Comparison of ENCODE assay signal across 8 cellular contexts in the genomic region with DNA sequence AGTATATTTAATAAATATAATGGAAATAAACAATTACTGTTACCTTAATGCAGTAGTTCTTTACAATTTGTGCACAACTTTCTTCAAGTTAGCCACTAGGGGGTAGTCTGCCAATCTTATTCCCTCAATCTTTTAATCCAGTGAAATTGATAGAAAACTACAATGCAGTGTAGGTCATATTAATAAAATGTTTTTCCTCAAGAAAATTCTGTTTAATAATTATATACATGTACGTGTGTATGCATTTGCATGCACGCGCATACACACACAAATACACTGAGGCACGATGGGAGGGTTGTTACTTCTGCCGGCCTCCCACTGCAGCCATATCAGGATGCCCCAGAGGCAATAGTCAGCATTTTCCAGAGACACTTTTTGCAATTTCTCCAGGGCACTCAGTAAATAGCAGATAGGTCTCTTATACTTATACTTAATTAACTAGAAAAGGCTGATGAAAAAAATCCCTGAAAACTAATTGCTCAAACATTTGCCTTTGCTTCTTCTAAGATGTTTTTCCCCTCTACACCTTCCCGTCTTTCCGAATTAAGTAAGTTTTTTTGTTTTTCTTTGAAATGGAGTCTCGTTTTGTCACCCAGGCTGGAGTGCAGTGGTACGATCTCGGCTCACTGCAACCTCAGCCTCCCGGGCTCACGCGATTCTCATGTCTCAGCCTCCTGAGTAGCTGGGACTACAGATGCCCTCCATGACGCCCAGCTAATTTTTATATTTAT. TPM values are rescaled to one million over a fixed set of nuclear protein-coding genes. Genes with fewer than 3 reads are reported as not detected.
DNase-seq lines count a peak whose midpoint lies in the region; ATAC-seq and TF ChIP-seq lines count a peak whose summit lies in the region.

No MANE protein-coding gene starts in this region.

- H3K27me3 Mint-ChIP-seq in Caco-2 (ENCODE audit: insufficient read depth, unreplicated experiment) (no peaks in the 10 kb centered on the region), nephron progenitor cell (ENCODE audit: low read depth, poor library complexity) (peaks cover 14% of the 10 kb centered on the region)

- H3K27ac ChIP-seq in KMS-11 (no peak overlapping the region), brain microvascular endothelial cell (no peak overlapping the region)

- peaks cover 42% of the 10 kb centered on the region for H3K4me1 Mint-ChIP-seq in Caco-2 (ENCODE audit: low read depth, unreplicated experiment)
- H3K4me1 Mint-ChIP-seq in nephron progenitor cell: peaks cover 28% of the 10 kb centered on the region

- in situ Hi-C loops in brain microvascular endothelial cell (cut with HindIII; ENCODE audit: low pct_ligation_motif_present, low sequenced_read_pairs): no loop called here

- BruUV-seq in Caco-2 (replicated peaks; lab: Mats Ljungman, UMichigan): no TSS peak

- H3K4me1 ChIP-seq in Caco-2: peaks cover 18% of the 10 kb centered on the region
- H3K4me1 ChIP-seq in KMS-11 (ENCODE audit: low read depth, poor library complexity, severe bottlenecking): peaks cover 11% of the 10 kb centered on the region

- H3K36me3 Mint-ChIP-seq in Caco-2 (ENCODE audit: insufficient read depth, unreplicated experiment): peaks cover 21% of the 10 kb centered on the region
- peaks cover 17% of the 10 kb centered on the region for H3K36me3 Mint-ChIP-seq in nephron progenitor cell (ENCODE audit: low read depth)

- H3K27ac Mint-ChIP-seq in Caco-2 (ENCODE audit: unreplicated experiment) (no peak overlapping the region), nephron progenitor cell (no peak overlapping the region)

- TF ChIP-seq CTCF in Caco-2 (IDR thresholded peaks at IDR 0.05; ENCODE audit: insufficient read depth in 1 of 2, low read depth in 1 of 2, low read length in 1 of 2, severe bottlenecking in 1 of 2, unreplicated experiment in 1 of 2) (peak; percentile 61 to 81), KMS-11 (conservative IDR thresholded peaks at IDR 0.05; ENCODE audit: low read depth, low read length) (peak; percentile 75), brain microvascular endothelial cell (IDR thresholded peaks at IDR 0.05; ENCODE audit: low read depth, low read length, missing control alignments) (peak; percentile 51), nephron progenitor cell (IDR thresholded peaks at IDR 0.05) (peak; percentile 50)

- H3K4me3 Mint-ChIP-seq in Caco-2 (ENCODE audit: unreplicated experiment): no peak overlapping the region
- H3K4me3 Mint-ChIP-seq in nephron progenitor cell: no peak overlapping the region

- H3K27me3 ChIP-seq in Caco-2 (replicated peaks; ENCODE audit: control insufficient read depth, insufficient read depth, low read length) (no peaks in the 10 kb centered on the region), KMS-11 (ENCODE audit: insufficient read depth, low read depth) (no peaks in the 10 kb centered on the region; the same call in 1 of the 2 replicates), brain microvascular endothelial cell (replicated peaks) (no peaks in the 10 kb centered on the region)

- no peak for ATAC-seq in GM21786 (IDR thresholded peaks at IDR 0.05; ENCODE audit: unreplicated experiment)
- no peak for ATAC-seq in GM19328 (IDR thresholded peaks at IDR 0.05; ENCODE audit: unreplicated experiment)

- H3K4me2 ChIP-seq in KMS-11: no peak overlapping the region

- no peak overlapping the region for H2AFZ ChIP-seq in KMS-11 (ENCODE audit: low read depth)

- POLR2A ChIA-PET in Caco-2 (lab: Charles Lee): no interaction called here

- peaks cover 11% of the 10 kb centered on the region for H3K9me3 ChIP-seq in Caco-2

- H3K9ac ChIP-seq in KMS-11: no peak overlapping the region

- H3K36me3 ChIP-seq in Caco-2 (ENCODE audit: control insufficient read depth, insufficient read depth, low read length) (no peaks in the 10 kb centered on the region), KMS-11 (ENCODE audit: insufficient read depth) (no peaks in the 10 kb centered on the region), brain microvascular endothelial cell (replicated peaks) (no peaks in the 10 kb centered on the region)

- no peaks in the 10 kb centered on the region for H4K20me1 ChIP-seq in KMS-11 (ENCODE audit: insufficient read depth)

- DNase-seq in Caco-2: no peak
- no peak for DNase-seq in brain microvascular endothelial cell
- DNase-seq in nephron progenitor cell: no peak
- no peak for DNase-seq in ecto neural progenitor cell (ENCODE audit: low spot score)
- DNase-seq in activated CD4-positive, alpha-beta T cell treated with anti-CD3 and anti-CD28 coated beads, Interleukin-2, amount 50 U/mL, for 1 hour: no peak

- intact Hi-C loops in Caco-2 (cut with micrococcal nuclease; ENCODE audit: unreplicated experiment): no loop called here

- no peaks in the 10 kb centered on the region for H3K9me3 Mint-ChIP-seq in Caco-2 (ENCODE audit: unreplicated experiment)
- peaks cover 16% of the 10 kb centered on the region for H3K9me3 Mint-ChIP-seq in nephron progenitor cell

- H3K79me2 ChIP-seq in KMS-11 (ENCODE audit: insufficient read depth, low read depth): no peaks in the 10 kb centered on the region

- CTCF ChIA-PET in Caco-2 (lab: Charles Lee): interaction anchor here (0.9 to 1.3 kb wide), 2 partner anchors 160 to 186 kb away, joined by 4 to 6 read pairs; partner anchors contain the start of gene NARS2

- no peak overlapping the region for H3K4me3 ChIP-seq in Caco-2 (ENCODE audit: low read depth, low read length)
- H3K4me3 ChIP-seq in KMS-11 (IDR thresholded peaks at IDR 0.05; ENCODE audit: insufficient read depth, low read depth, low read length): no peak overlapping the region
- no peak overlapping the region for H3K4me3 ChIP-seq in brain microvascular endothelial cell (ENCODE audit: low read depth, low read length)

RNA-seq across cellular contexts. Expression of gene GAB2, which starts 3.1 kb away (rescaled TPM):
- 58.6 and 67.3 TPM in 2 replicates for total RNA-seq in Caco-2 (2022)
